Comparison of ENCODE assay signal across 8 cellular contexts in genomic region chr16:2251281-2252111, GRCh38. TPM values are rescaled to one million over a fixed set of nuclear protein-coding genes. Genes with fewer than 3 reads are reported as not detected.
DNase-seq lines count a peak whose midpoint lies in the region; ATAC-seq, FAIRE-seq and TF ChIP-seq lines count a peak whose summit lies in the region.

ECI1 (minus strand) TSS chr16:2251587; CDS start chr16:2251566, 21 bp downstream.

- H3K9me2 ChIP-seq in OCI-LY7 (ENCODE audit: insufficient read depth, low read length), result no peaks in the 10 kb centered on the region

- no peaks in the 10 kb centered on the region for H4K20me1 ChIP-seq in OCI-LY7 (ENCODE audit: insufficient read depth, low read length)

- intact Hi-C loops in OCI-LY7 (cut with micrococcal nuclease; ENCODE audit: unreplicated experiment), result loop anchor here (1.0 kb wide), 1 partner anchor 28 kb away; the partner anchor contains the start of gene E4F1

- no peak for FAIRE-seq in D721Med (lab: Jason Lieb, UNC)

- TF ChIP-seq CTCF in D721Med (IDR thresholded peaks at IDR 0.05; ENCODE audit: insufficient read depth, missing control alignments) (peak; percentile 37), OCI-LY7 (conservative IDR thresholded peaks at IDR 0.05; ENCODE audit: low read length) (peak; percentile 73)

- H3K4me3 ChIP-seq in HUES48 (ENCODE audit: low read depth, low read length) (peak within 1 kb of the TSS; percentile 81), OCI-LY7 (ENCODE audit: low read depth, low read length, poor library complexity, severe bottlenecking) (peak within 1 kb of the TSS; percentile 76)

- no TSS peak for BruUV-seq in OCI-LY7 (replicated peaks; lab: Mats Ljungman, UMichigan)

- DNase-seq in D721Med (ENCODE audit: insufficient read length, low spot score) (peak; percentile 99), OCI-LY7 (ENCODE audit: low spot score) (peak; percentile 95), activated T-cell treated with anti-CD3 and anti-CD28 coated beads for 4 hours (peak; percentile 56), epithelial cell of prostate (ENCODE audit: low read depth, low spot score) (peak; percentile 39), mucosa of gallbladder (ENCODE audit: low spot score) (peak; percentile 95)
- peak; percentile 38 to 67 for DNase-seq in stimulated activated CD8-positive, alpha-beta memory T cell treated with anti-CD3 and anti-CD28 coated beads, Interleukin-4, amount 100 ng/mL, for 4 hours (ENCODE audit: low read depth in 2 of 2, low spot score in 1 of 2)

- peak within 1 kb of the TSS; percentile 90 for H3K9ac ChIP-seq in HUES48 (ENCODE audit: low read depth, low read length)

- CTCF ChIA-PET in OCI-LY7 (lab: Charles Lee; ENCODE audit: unreplicated experiment), result no interaction called here

- H3K36me3 ChIP-seq in HUES48 (ENCODE audit: control insufficient read depth, insufficient read depth, low read length) (peaks cover 64% of the 10 kb centered on the region), OCI-LY7 (ENCODE audit: insufficient read depth, low read length) (peaks cover 67% of the 10 kb centered on the region)

- no peaks in the 10 kb centered on the region for H3K9me3 ChIP-seq in HUES48 (ENCODE audit: control insufficient read depth, insufficient read depth, low read length)
- H3K9me3 ChIP-seq in OCI-LY7 (ENCODE audit: low read length), result no peaks in the 10 kb centered on the region

- H3K27me3 ChIP-seq in HUES48 (ENCODE audit: control insufficient read depth, insufficient read depth, low read length), result no peaks in the 10 kb centered on the region

- H3K79me2 ChIP-seq in OCI-LY7 (ENCODE audit: insufficient read depth, low read depth, low read length), result peaks cover 20% of the 10 kb centered on the region

- H3K4me2 ChIP-seq in OCI-LY7 (ENCODE audit: low read length), result peak within 1 kb of the TSS; percentile 87

- POLR2A ChIA-PET in OCI-LY7 (lab: Charles Lee), result interaction anchor here (0.6 to 1.7 kb wide), 4 partner anchors 11 to 169 kb away, joined by 3 to 6 read pairs (median 3); no protein-coding TSS in a partner anchor

- H3K27ac ChIP-seq in HUES48 (ENCODE audit: low read depth, low read length) (peak within 1 kb of the TSS; percentile 88), OCI-LY7 (ENCODE audit: low read depth, low read length, poor library complexity, severe bottlenecking) (peak within 1 kb of the TSS; percentile 68), epithelial cell of prostate (peak within 1 kb of the TSS; percentile 98)

- peak; percentile 91 for ATAC-seq in GM21381 (IDR thresholded peaks at IDR 0.05; ENCODE audit: unreplicated experiment)

- peaks cover 6% of the 10 kb centered on the region; the same call in 1 of the 2 replicates for H3K4me1 ChIP-seq in HUES48 (ENCODE audit: control insufficient read depth, insufficient read depth, low read length)
- H3K4me1 ChIP-seq in OCI-LY7 (ENCODE audit: insufficient read depth, low read length, poor library complexity, severe bottlenecking), result peaks cover 17% of the 10 kb centered on the region

- peak within 1 kb of the TSS; percentile 18; the same call in 1 of the 2 replicates for H2AFZ ChIP-seq in OCI-LY7 (ENCODE audit: low read length)

RNA-seq across cellular contexts. Expression of gene ECI1, which starts in this region (rescaled TPM):
- total RNA-seq in OCI-LY7 (2014; rRNA removed; shearing (Covaris generic)), result 66.6 and 80.0 TPM in 2 replicates
- total RNA-seq in OCI-LY7 (2022) (74.5 and 87.5 TPM in 2 replicates), mucosa of gallbladder (69.9 TPM)

Comparison
In these comparisons a context has a peak if more than half of its experiments do, and no peak if none do; other contexts are left out.
1. Peak in every context shown above with its lines: DNase-seq, ATAC-seq, H3K4me3 ChIP-seq and H3K27ac ChIP-seq.
2. DNase-seq: peak in every context shown above with its lines; median percentile 99 in D721Med; 95 in OCI-LY7; 95 in mucosa of gallbladder; 56 in activated T-cell treated with anti-CD3 and anti-CD28 coated beads for 4 hours; 52 in stimulated activated CD8-positive, alpha-beta memory T cell treated with anti-CD3 and anti-CD28 coated beads, Interleukin-4, amount 100 ng/mL, for 4 hours; 39 in epithelial cell of prostate.